ENCODE assay signal across 29 cellular contexts in genomic region chr1:5226390-5226704, GRCh38.
"Had no signal": no experiment of that assay in that cellular context is flagged by ENCODE, and none has a peak within 500 bp of the region (broad histone marks: within the 10 kb centered on the region; RNA-seq: fewer than 3 reads in every experiment).

No MANE protein-coding gene starts in this region.

- H3K4me3 ChIP-seq: left lung, lower lobe of right lung, pancreas, prostate gland, skin epidermis, thyroid gland, transverse colon, upper lobe of left lung, vagina had no signal

- H3K36me3 ChIP-seq: left lung, lower lobe of right lung, pancreas, prostate gland, thyroid gland, transverse colon, upper lobe of left lung, vagina had no signal

- H3K27me3 ChIP-seq: pancreas, thyroid gland, upper lobe of left lung, vagina had no signal

- ATAC-seq: left colon; left lung; lower lobe of right lung; natural killer cell; pancreas; right cardiac atrium; sciatic nerve; stimulated activated naive B cell treated with anti-CD40 and anti-IgM and Interleukin-4, amounts not matched to agents 10 μg/mL and 1 μg/mL and 100 μg/mL, for 72 hours; stimulated activated naive CD8-positive, alpha-beta T cell treated with anti-CD3 and anti-CD28 coated beads, Interleukin-15, Interleukin-2, amounts not matched to agents 100 U/mL and 50 U/mL, for 24 hours had no signal

- H3K27ac ChIP-seq: left lung, lower lobe of right lung, pancreas, prostate gland, skin epidermis, thyroid gland, transverse colon, upper lobe of left lung, vagina had no signal

- DNase-seq: hippocampal formation; kidney; left colon; left lung; lower lobe of right lung; mammary epithelial cell; mesenchymal stem cell; naive B cell; natural killer cell; nephron progenitor cell; nucleus accumbens; pancreas; posterior cingulate gyrus; retina; right cardiac atrium; stimulated activated CD4-positive, alpha-beta T cell treated with anti-CD3 and anti-CD28 coated beads, Interleukin-12 subunit alpha, Interleukin-12 subunit beta, amount 100 ng/mL, for 4 hours; stimulated activated CD4-positive, alpha-beta T cell treated with anti-CD3 and anti-CD28 coated beads, Interleukin-15, amount 100 ng/mL, for 24 hours; stimulated activated CD4-positive, alpha-beta T cell treated with anti-CD3 and anti-CD28 coated beads, Interleukin-2, amount 100 ng/mL, for 24 hours; stimulated activated CD4-positive, alpha-beta T cell treated with anti-CD3 and anti-CD28 coated beads, Interleukin-4, amount 100 ng/mL, for 1 hour; stimulated activated naive B cell treated with anti-CD40 and anti-IgM and Interleukin-4, amounts not matched to agents 10 μg/mL and 1 μg/mL and 100 μg/mL, for 72 hours; stimulated activated naive CD8-positive, alpha-beta T cell treated with anti-CD3 and anti-CD28 coated beads, Interleukin-15, Interleukin-2, amounts not matched to agents 100 U/mL and 50 U/mL, for 24 hours; thyroid gland; transverse colon; upper lobe of left lung had no signal

- H3K9me3 ChIP-seq: left lung, lower lobe of right lung, pancreas, prostate gland, thyroid gland, transverse colon, upper lobe of left lung, vagina had no signal

- H3K4me3 Mint-ChIP-seq: mesothelial cell of epicardium; naive B cell; natural killer cell; nephron progenitor cell; stimulated activated naive B cell treated with anti-CD40 and anti-IgM and Interleukin-4, amounts not matched to agents 10 μg/mL and 1 μg/mL and 100 μg/mL, for 72 hours had no signal

- H3K4me1 Mint-ChIP-seq: mesothelial cell of epicardium; naive B cell; natural killer cell; stimulated activated naive B cell treated with anti-CD40 and anti-IgM and Interleukin-4, amounts not matched to agents 10 μg/mL and 1 μg/mL and 100 μg/mL, for 72 hours had no signal

- H3K36me3 Mint-ChIP-seq: mesothelial cell of epicardium; naive B cell; natural killer cell; stimulated activated naive B cell treated with anti-CD40 and anti-IgM and Interleukin-4, amounts not matched to agents 10 μg/mL and 1 μg/mL and 100 μg/mL, for 72 hours had no signal

- H3K9me3 Mint-ChIP-seq: mesothelial cell of epicardium; natural killer cell; nephron progenitor cell; stimulated activated naive B cell treated with anti-CD40 and anti-IgM and Interleukin-4, amounts not matched to agents 10 μg/mL and 1 μg/mL and 100 μg/mL, for 72 hours had no signal

- H3K27ac Mint-ChIP-seq: mesothelial cell of epicardium; naive B cell; natural killer cell; nephron progenitor cell; stimulated activated naive B cell treated with anti-CD40 and anti-IgM and Interleukin-4, amounts not matched to agents 10 μg/mL and 1 μg/mL and 100 μg/mL, for 72 hours had no signal

- H3K4me1 ChIP-seq: left lung, lower lobe of right lung, pancreas, prostate gland, thyroid gland, transverse colon, upper lobe of left lung, vagina had no signal
